Comparison of ENCODE assay signal across 8 cellular contexts in genomic region chr7:107660381-107661080, GRCh38. TPM values are rescaled to one million over a fixed set of nuclear protein-coding genes. Genes with fewer than 3 reads are reported as not detected.
DNase-seq lines count a peak whose midpoint lies in the region; ATAC-seq, FAIRE-seq and TF ChIP-seq lines count a peak whose summit lies in the region.

Gene SLC26A4, plus strand, starts transcription at chr7:107660828. Its CDS starts 814 bp downstream, at chr7:107661642.

- FAIRE-seq in urothelium cell line (lab: Jason Lieb, UNC), result no peak

- no peaks in the 10 kb centered on the region for H3K27me3 Mint-ChIP-seq in memory B cell

- DNase-seq in AG09309 (ENCODE audit: low read depth) (no peak), Peyer's patch (peak in 2 of 3 donors; percentile 47 to 50), choroid plexus epithelial cell (ENCODE audit: low read depth) (no peak), memory B cell (ENCODE audit: low spot score in 2 of 2) (peak; percentile 9 to 41), NCI-H1436 (lab: John Stamatoyannopoulos, UW) (no peak), urothelium cell line (ENCODE audit: low spot score) (no peak)

- peak within 1 kb of the TSS; percentile 37 for H3K4me3 ChIP-seq in AG09309 (ENCODE audit: control insufficient read depth, low read depth, low read length)
- peak within 1 kb of the TSS; percentile 29 to 57 (median 52) for H3K4me3 ChIP-seq in Peyer's patch
- H3K4me3 ChIP-seq in choroid plexus epithelial cell (ENCODE audit: low read depth, low read length), result peak within 1 kb of the TSS; percentile 57

- peaks cover 17% of the 10 kb centered on the region for H3K4me1 Mint-ChIP-seq in memory B cell

- H3K27ac ChIP-seq in Peyer's patch (peak within 1 kb of the TSS in 1 of 4 donors; percentile 8), temporal lobe (ENCODE audit: low read depth, low read length) (peak within 1 kb of the TSS; percentile 30)

- H3K9me3 ChIP-seq in Peyer's patch, result no peaks in the 10 kb centered on the region

- H3K36me3 Mint-ChIP-seq in memory B cell, result no peaks in the 10 kb centered on the region

- H3K4me3 Mint-ChIP-seq in memory B cell, result peak within 1 kb of the TSS; percentile 95

- TF ChIP-seq POLR2A in Peyer's patch (IDR thresholded peaks at IDR 0.05), result no peak

- TF ChIP-seq CTCF in AG09309 (IDR thresholded peaks at IDR 0.05; ENCODE audit: control insufficient read depth, insufficient read depth, low read depth, low read length, missing control alignments) (no peak), Peyer's patch (IDR thresholded peaks at IDR 0.05) (no peak), choroid plexus epithelial cell (conservative IDR thresholded peaks at IDR 0.05; ENCODE audit: low read depth, low read length) (no peak)

- ATAC-seq in GM21381 (IDR thresholded peaks at IDR 0.05; ENCODE audit: unreplicated experiment) (peak; percentile 33), memory B cell (ENCODE audit: low read depth) (peak; percentile 33)

- peaks cover 0 to 18% (median 3%) of the 10 kb centered on the region in 4 donors for H3K4me1 ChIP-seq in Peyer's patch

- H3K9me3 Mint-ChIP-seq in memory B cell, result no peaks in the 10 kb centered on the region

- peaks cover 0 to 21% of the 10 kb centered on the region in 2 donors for H3K27me3 ChIP-seq in Peyer's patch

- H3K27ac Mint-ChIP-seq in memory B cell, result peak within 1 kb of the TSS; percentile 50

- H3K36me3 ChIP-seq in Peyer's patch, result no peaks in the 10 kb centered on the region

RNA-seq across cellular contexts. Expression of gene SLC26A4, which starts in this region (rescaled TPM):
- total RNA-seq in Peyer's patch (under 1 TPM in 2 of 4 donors, not detected in 2; 0.18 to 0.27 TPM), temporal lobe (3.4 TPM)

Comparison
In these comparisons a context has a peak if more than half of its experiments do, and no peak if none do; other contexts are left out.
1. Peak in DNase-seq and H3K4me3 ChIP-seq in Peyer's patch; RNA of the gene not detected or under 1 TPM.
2. DNase-seq: peak in memory B cell (2 of 2); none in AG09309 (single experiment), choroid plexus epithelial cell (single experiment), NCI-H1436 (single experiment) and urothelium cell line (single experiment).
3. Peak in every context shown above with its lines, with median percentiles within 50 percentile points of each other: H3K4me3 ChIP-seq.